14 cellular contexts compared by ENCODE assay signal in genomic region chr1:236471096-236471495, GRCh38. TPM values are rescaled to one million over a fixed set of nuclear protein-coding genes. Genes with fewer than 3 reads are reported as not detected.
DNase-seq lines count a peak whose midpoint lies in the region; ATAC-seq, FAIRE-seq and TF ChIP-seq lines count a peak whose summit lies in the region.
"Had no signal": no experiment of that assay in that cellular context is flagged by ENCODE, and none has a peak within 500 bp of the region (broad histone marks: within the 10 kb centered on the region; RNA-seq: fewer than 3 reads in every experiment).

No MANE protein-coding gene starts in this region.

- H3K27me3 Mint-ChIP-seq in type B pancreatic cell = no peaks in the 10 kb centered on the region
- peaks cover 4 to 14% (median 8%) of the 10 kb centered on the region in 5 donors for H3K27me3 Mint-ChIP-seq in naive thymus-derived CD4-positive, alpha-beta T cell

- no peaks in the 10 kb centered on the region for H3K27me3 ChIP-seq in BLaER1
- no peaks in the 10 kb centered on the region for H3K27me3 ChIP-seq in naive thymus-derived CD4-positive, alpha-beta T cell (ENCODE audit: control insufficient read depth in 2 of 2, insufficient read depth in 2 of 2, low read length in 2 of 2)

- peak overlapping the region; percentile 50 for H3K4me3 Mint-ChIP-seq in type B pancreatic cell
- H3K4me3 Mint-ChIP-seq in naive thymus-derived CD4-positive, alpha-beta T cell = no peak overlapping the region
- H3K4me3 Mint-ChIP-seq: B cell; CD4-positive, alpha-beta T cell had no signal

- ATAC-seq in naive thymus-derived CD4-positive, alpha-beta T cell = no peak

- H3K27ac ChIP-seq in BLaER1 = no peak overlapping the region
- no peak overlapping the region for H3K27ac ChIP-seq in HEK293 (ENCODE audit: extremely low read depth, low read depth, low read length)
- no peak overlapping the region for H3K27ac ChIP-seq in naive thymus-derived CD4-positive, alpha-beta T cell (ENCODE audit: low read depth, low read length)
- H3K27ac ChIP-seq: C4-2B, GM23248 had no signal

- peak overlapping the region; percentile 88 for H3K27ac Mint-ChIP-seq in type B pancreatic cell
- H3K27ac Mint-ChIP-seq in naive thymus-derived CD4-positive, alpha-beta T cell = no peak overlapping the region
- H3K27ac Mint-ChIP-seq: B cell; CD4-positive, alpha-beta T cell had no signal

- POLR2A ChIA-PET in HEK293 (lab: Yijun Ruan, JAX) = no interaction called here
- POLR2A ChIA-PET in naive thymus-derived CD4-positive, alpha-beta T cell (lab: Charles Lee) = no interaction called here

- H3K9me3 ChIP-seq in BLaER1 (no peaks in the 10 kb centered on the region), HEK293 (ENCODE audit: control insufficient read depth, insufficient read depth, low read depth, low read length) (no peaks in the 10 kb centered on the region)
- H3K9me3 ChIP-seq in naive thymus-derived CD4-positive, alpha-beta T cell (ENCODE audit: control insufficient read depth in 2 of 3, low read length in 3 of 3) = no peaks in the 10 kb centered on the region
- H3K9me3 ChIP-seq: Caco-2, HAP-1 had no signal

- peaks cover 4% of the 10 kb centered on the region for H3K36me3 Mint-ChIP-seq in type B pancreatic cell
- no peaks in the 10 kb centered on the region for H3K36me3 Mint-ChIP-seq in naive thymus-derived CD4-positive, alpha-beta T cell

- H3K9me3 Mint-ChIP-seq in type B pancreatic cell = no peaks in the 10 kb centered on the region
- H3K9me3 Mint-ChIP-seq in naive thymus-derived CD4-positive, alpha-beta T cell = no peaks in the 10 kb centered on the region
- H3K9me3 Mint-ChIP-seq: CD4-positive, alpha-beta T cell had no signal

- CTCF ChIA-PET in HEK293 (lab: Yijun Ruan, JAX) = interaction anchor here (0.6 to 1.3 kb wide), 2 partner anchors 89 to 339 kb away, joined by 3 to 4 read pairs; no protein-coding TSS in a partner anchor
- CTCF ChIA-PET in naive thymus-derived CD4-positive, alpha-beta T cell (lab: Charles Lee) = no interaction called here

- H3K4me1 ChIP-seq in BLaER1 (peaks cover 17% of the 10 kb centered on the region), HEK293 (ENCODE audit: control insufficient read depth, insufficient read depth, low read length) (peaks cover 30% of the 10 kb centered on the region)
- H3K4me1 ChIP-seq in naive thymus-derived CD4-positive, alpha-beta T cell (ENCODE audit: control insufficient read depth in 2 of 2, insufficient read depth in 2 of 2, low read length in 2 of 2) = peaks cover 3 to 5% of the 10 kb centered on the region in 2 donors

- peak overlapping the region; percentile 20 for H3K4me2 ChIP-seq in BLaER1

- H4K20me1 ChIP-seq in BLaER1 = no peaks in the 10 kb centered on the region

- DNase-seq in mesenteric fat pad (ENCODE audit: low spot score) (peak; percentile 11), type B pancreatic cell (ENCODE audit: extremely low spot score, unreplicated experiment) (no peak), GM19239 (ENCODE audit: insufficient read length, low spot score) (no peak)
- no peak for DNase-seq in naive thymus-derived CD4-positive, alpha-beta T cell
- DNase-seq: Caco-2; CD4-positive, alpha-beta T cell; GM23248 had no signal

- no peaks in the 10 kb centered on the region for H3K36me3 ChIP-seq in BLaER1
- H3K36me3 ChIP-seq in HEK293 (ENCODE audit: control insufficient read depth in 2 of 2, insufficient read depth in 1 of 2, low read length in 2 of 2) = no peaks in the 10 kb centered on the region; a peak in 1 of 3 replicates
- H3K36me3 ChIP-seq in naive thymus-derived CD4-positive, alpha-beta T cell (ENCODE audit: control insufficient read depth in 2 of 3, insufficient read depth in 3 of 3, low read length in 3 of 3) = no peaks in the 10 kb centered on the region
- H3K36me3 ChIP-seq: HAP-1 had no signal

- peaks cover 43% of the 10 kb centered on the region for H3K4me1 Mint-ChIP-seq in type B pancreatic cell (ENCODE audit: unreplicated experiment)
- peaks cover 5 to 11% (median 6%) of the 10 kb centered on the region in 7 donors for H3K4me1 Mint-ChIP-seq in naive thymus-derived CD4-positive, alpha-beta T cell

- H3K9ac ChIP-seq in BLaER1 = no peak overlapping the region
- H3K9ac ChIP-seq: GM23248 had no signal

- TF ChIP-seq CTCF in HEK293 (tag by site-specific recombination; IDR thresholded peaks at IDR 0.05) (no peak), type B pancreatic cell (conservative IDR thresholded peaks at IDR 0.05) (no peak)

- intact Hi-C loops in naive thymus-derived CD4-positive, alpha-beta T cell (cut with micrococcal nuclease) = no loop called here

- FAIRE-seq in GM19239 (lab: Jason Lieb, UNC) = no peak
- FAIRE-seq: G401.6, GM12891 had no signal

- H3K4me3 ChIP-seq in BLaER1 (no peak overlapping the region), HEK293 (ENCODE audit: low read depth, low read length) (no peak overlapping the region)
- no peak overlapping the region for H3K4me3 ChIP-seq in naive thymus-derived CD4-positive, alpha-beta T cell (ENCODE audit: low read length)
- H3K4me3 ChIP-seq: GM23248, HAP-1 had no signal

TF ChIP-seq in HEK293, 187 proteins besides CTCF, POLR2A, EP300 and RAD21:
- TF ChIP-seq ZSCAN30 (tag by site-specific recombination; IDR thresholded peaks at IDR 0.05) (no peak), ZBTB8A (tag by site-specific recombination; IDR thresholded peaks at IDR 0.05) (no peak), ZNF184 (tag by site-specific recombination; IDR thresholded peaks at IDR 0.05) (0 out of 2 replicates have a peak, but pooled peaks have one; percentile 6), ZNF677 (tag by site-specific recombination; IDR thresholded peaks at IDR 0.05) (no peak)

RNA-seq across cellular contexts. Expression of gene LGALS8, which starts 52.7 kb away (rescaled TPM):
- total RNA-seq in mesenteric fat pad = 77.9 TPM
- total RNA-seq in type B pancreatic cell (ENCODE audit: low replicate concordance) = 42.4 and 87.4 TPM in 2 replicates
- 100 to 1,000 TPM; 114 to 143 (median 134) TPM for total RNA-seq in naive thymus-derived CD4-positive, alpha-beta T cell
- polyA plus RNA-seq in naive thymus-derived CD4-positive, alpha-beta T cell = 10 to 100 TPM; 41.3 to 45.0 TPM
